ENCODE assay signal across 12 cellular contexts in genomic region chr2:25312958-25313710, GRCh38. TPM values are rescaled to one million over a fixed set of nuclear protein-coding genes. Genes with fewer than 3 reads are reported as not detected.
DNase-seq lines count a peak whose midpoint lies in the region; ATAC-seq and TF ChIP-seq lines count a peak whose summit lies in the region.
"Had no signal": no experiment of that assay in that cellular context is flagged by ENCODE, and none has a peak within 500 bp of the region (broad histone marks: within the 10 kb centered on the region; RNA-seq: fewer than 3 reads in every experiment).

No MANE protein-coding gene starts in this region.

- H3K27me3 ChIP-seq in CD4-positive, CD25-positive, alpha-beta regulatory T cell (ENCODE audit: control insufficient read depth, insufficient read depth, low read length), result no peaks in the 10 kb centered on the region
- H3K27me3 ChIP-seq in gastrocnemius medialis, result no peaks in the 10 kb centered on the region
- H3K27me3 ChIP-seq: foreskin keratinocyte, left lung had no signal

- peak overlapping the region; percentile 73 for H3K27ac ChIP-seq in CD4-positive, CD25-positive, alpha-beta regulatory T cell (ENCODE audit: insufficient read depth, low read length, poor library complexity, severe bottlenecking)
- H3K27ac ChIP-seq in gastrocnemius medialis, result peak overlapping the region; percentile 73 to 89 (median 80)
- H3K27ac ChIP-seq: foreskin keratinocyte had no signal

- H3K4me1 Mint-ChIP-seq in CD4-positive, CD25-positive, alpha-beta regulatory T cell, result peaks cover 5 to 89% (median 36%) of the 10 kb centered on the region in 4 donors
- H3K4me1 Mint-ChIP-seq in T-helper 1 cell treated with Interleukin-12 subunit alpha and Interleukin-12 subunit beta and Interleukin-4 antibody, amounts not matched to agents 30 μg/mL and 1 μg/mL, for 36 hours (ENCODE audit: low read depth), result peaks cover 46% of the 10 kb centered on the region
- H3K4me1 Mint-ChIP-seq in activated naive CD4-positive, alpha-beta T cell treated with anti-CD3 and anti-CD28 coated beads, Interleukin-2, amount 50 U/mL, for 24 hours, result peaks cover 76% of the 10 kb centered on the region
- H3K4me1 Mint-ChIP-seq in osteocyte (ENCODE audit: unreplicated experiment), result peaks cover 15% of the 10 kb centered on the region

- no peaks in the 10 kb centered on the region for H3K27me3 Mint-ChIP-seq in CD4-positive, CD25-positive, alpha-beta regulatory T cell
- no peaks in the 10 kb centered on the region for H3K27me3 Mint-ChIP-seq in T-helper 1 cell treated with Interleukin-12 subunit alpha and Interleukin-12 subunit beta and Interleukin-4 antibody, amounts not matched to agents 30 μg/mL and 1 μg/mL, for 36 hours (ENCODE audit: low read depth)
- H3K27me3 Mint-ChIP-seq in activated naive CD4-positive, alpha-beta T cell treated with anti-CD3 and anti-CD28 coated beads, Interleukin-2, amount 50 U/mL, for 24 hours, result no peaks in the 10 kb centered on the region
- H3K27me3 Mint-ChIP-seq in osteocyte (ENCODE audit: unreplicated experiment), result no peaks in the 10 kb centered on the region

- no peaks in the 10 kb centered on the region for H3K9me3 ChIP-seq in CD4-positive, CD25-positive, alpha-beta regulatory T cell (ENCODE audit: control insufficient read depth in 2 of 2, low read length in 2 of 2)
- no peaks in the 10 kb centered on the region for H3K9me3 ChIP-seq in gastrocnemius medialis
- H3K9me3 ChIP-seq: left lung had no signal

- H3K4me3 ChIP-seq in CD4-positive, CD25-positive, alpha-beta regulatory T cell (ENCODE audit: low read depth, low read length), result peak overlapping the region; percentile 32
- no peak overlapping the region for H3K4me3 ChIP-seq in gastrocnemius medialis
- H3K4me3 ChIP-seq: left lung had no signal

- intact Hi-C loops in gastrocnemius medialis (cut with DNase I; ENCODE audit: low total_unique reads), result no loop called here

- peaks cover 22% of the 10 kb centered on the region for H3K36me3 ChIP-seq in CD4-positive, CD25-positive, alpha-beta regulatory T cell (ENCODE audit: control insufficient read depth, insufficient read depth, low read length)
- no peaks in the 10 kb centered on the region for H3K36me3 ChIP-seq in gastrocnemius medialis

- ATAC-seq in CD4-positive, CD25-positive, alpha-beta regulatory T cell (ENCODE audit: low read depth in 2 of 2), result no peak
- no peak for ATAC-seq in gastrocnemius medialis
- ATAC-seq: foreskin keratinocyte, left lung had no signal

- no peak for TF ChIP-seq POLR2A in gastrocnemius medialis (IDR thresholded peaks at IDR 0.05)

- no peak for TF ChIP-seq CTCF in gastrocnemius medialis (IDR thresholded peaks at IDR 0.05 in 4 of 5, conservative IDR thresholded peaks at IDR 0.05 in 1 of 5)
- no peak for TF ChIP-seq CTCF in osteocyte (IDR thresholded peaks at IDR 0.05)

- H3K4me1 ChIP-seq in CD4-positive, CD25-positive, alpha-beta regulatory T cell (ENCODE audit: control insufficient read depth, insufficient read depth, low read length, poor library complexity, severe bottlenecking), result peaks cover 78% of the 10 kb centered on the region
- peaks cover 76 to 83% of the 10 kb centered on the region in 2 donors for H3K4me1 ChIP-seq in gastrocnemius medialis
- H3K4me1 ChIP-seq: foreskin keratinocyte had no signal

- peak overlapping the region; percentile 51 to 84 (median 74) for H3K4me3 Mint-ChIP-seq in CD4-positive, CD25-positive, alpha-beta regulatory T cell
- peak overlapping the region; percentile 70 for H3K4me3 Mint-ChIP-seq in T-helper 1 cell treated with Interleukin-12 subunit alpha and Interleukin-12 subunit beta and Interleukin-4 antibody, amounts not matched to agents 30 μg/mL and 1 μg/mL, for 36 hours
- H3K4me3 Mint-ChIP-seq in activated naive CD4-positive, alpha-beta T cell treated with anti-CD3 and anti-CD28 coated beads, Interleukin-2, amount 50 U/mL, for 24 hours, result peak overlapping the region; percentile 86
- no peak overlapping the region for H3K4me3 Mint-ChIP-seq in osteocyte (ENCODE audit: unreplicated experiment)

- peak overlapping the region; percentile 83 to 91 (median 85) for H3K27ac Mint-ChIP-seq in CD4-positive, CD25-positive, alpha-beta regulatory T cell
- H3K27ac Mint-ChIP-seq in T-helper 1 cell treated with Interleukin-12 subunit alpha and Interleukin-12 subunit beta and Interleukin-4 antibody, amounts not matched to agents 30 μg/mL and 1 μg/mL, for 36 hours, result peak overlapping the region; percentile 78
- H3K27ac Mint-ChIP-seq in activated naive CD4-positive, alpha-beta T cell treated with anti-CD3 and anti-CD28 coated beads, Interleukin-2, amount 50 U/mL, for 24 hours, result peak overlapping the region; percentile 98
- no peak overlapping the region for H3K27ac Mint-ChIP-seq in osteocyte (ENCODE audit: unreplicated experiment)

- in situ Hi-C loops in gastrocnemius medialis (cut with MboI; ENCODE audit: low sequenced_read_pairs in 4 of 4), result no loop called here

- DNase-seq in CD4-positive, CD25-positive, alpha-beta regulatory T cell, result peak in 1 of 3 donors; percentile 63
- DNase-seq in gastrocnemius medialis (no peak), osteocyte (ENCODE audit: extremely low spot score, unreplicated experiment) (no peak), germinal center (ENCODE audit: low spot score) (no peak), iPS-NIHi11 (ENCODE audit: low spot score) (no peak), kidney tubule cell (ENCODE audit: low spot score) (no peak)
- DNase-seq: COR-L47, foreskin keratinocyte, MV-4-11 had no signal

- peaks cover 21% of the 10 kb centered on the region for H3K36me3 Mint-ChIP-seq in CD4-positive, CD25-positive, alpha-beta regulatory T cell
- H3K36me3 Mint-ChIP-seq in T-helper 1 cell treated with Interleukin-12 subunit alpha and Interleukin-12 subunit beta and Interleukin-4 antibody, amounts not matched to agents 30 μg/mL and 1 μg/mL, for 36 hours (ENCODE audit: low read depth), result peaks cover 11% of the 10 kb centered on the region
- H3K36me3 Mint-ChIP-seq in activated naive CD4-positive, alpha-beta T cell treated with anti-CD3 and anti-CD28 coated beads, Interleukin-2, amount 50 U/mL, for 24 hours, result peaks cover 2% of the 10 kb centered on the region
- H3K36me3 Mint-ChIP-seq in osteocyte (ENCODE audit: unreplicated experiment), result peaks cover 6% of the 10 kb centered on the region

- H3K9me3 Mint-ChIP-seq in CD4-positive, CD25-positive, alpha-beta regulatory T cell, result no peaks in the 10 kb centered on the region
- H3K9me3 Mint-ChIP-seq in T-helper 1 cell treated with Interleukin-12 subunit alpha and Interleukin-12 subunit beta and Interleukin-4 antibody, amounts not matched to agents 30 μg/mL and 1 μg/mL, for 36 hours, result no peaks in the 10 kb centered on the region
- no peaks in the 10 kb centered on the region for H3K9me3 Mint-ChIP-seq in activated naive CD4-positive, alpha-beta T cell treated with anti-CD3 and anti-CD28 coated beads, Interleukin-2, amount 50 U/mL, for 24 hours
- no peaks in the 10 kb centered on the region for H3K9me3 Mint-ChIP-seq in osteocyte (ENCODE audit: unreplicated experiment)

RNA-seq across cellular contexts. Expression of gene DNMT3A, which starts 28.6 kb away (rescaled TPM):
- 81.0 TPM for total RNA-seq in CD4-positive, CD25-positive, alpha-beta regulatory T cell
- 10 to 100 TPM in 3 of 4 donors, 1 to 10 TPM in 1; 8.1 to 14.4 (median 11.9) TPM for polyA plus RNA-seq in CD4-positive, CD25-positive, alpha-beta regulatory T cell
- total RNA-seq in gastrocnemius medialis (10 to 100 TPM in 1 of 4 donors, 1 to 10 TPM in 3; 5.9 to 14.1 (median 8.0) TPM), osteocyte (80.2 and 85.2 TPM in 2 replicates)
